16 cellular contexts compared by ENCODE assay signal in the genomic region with DNA sequence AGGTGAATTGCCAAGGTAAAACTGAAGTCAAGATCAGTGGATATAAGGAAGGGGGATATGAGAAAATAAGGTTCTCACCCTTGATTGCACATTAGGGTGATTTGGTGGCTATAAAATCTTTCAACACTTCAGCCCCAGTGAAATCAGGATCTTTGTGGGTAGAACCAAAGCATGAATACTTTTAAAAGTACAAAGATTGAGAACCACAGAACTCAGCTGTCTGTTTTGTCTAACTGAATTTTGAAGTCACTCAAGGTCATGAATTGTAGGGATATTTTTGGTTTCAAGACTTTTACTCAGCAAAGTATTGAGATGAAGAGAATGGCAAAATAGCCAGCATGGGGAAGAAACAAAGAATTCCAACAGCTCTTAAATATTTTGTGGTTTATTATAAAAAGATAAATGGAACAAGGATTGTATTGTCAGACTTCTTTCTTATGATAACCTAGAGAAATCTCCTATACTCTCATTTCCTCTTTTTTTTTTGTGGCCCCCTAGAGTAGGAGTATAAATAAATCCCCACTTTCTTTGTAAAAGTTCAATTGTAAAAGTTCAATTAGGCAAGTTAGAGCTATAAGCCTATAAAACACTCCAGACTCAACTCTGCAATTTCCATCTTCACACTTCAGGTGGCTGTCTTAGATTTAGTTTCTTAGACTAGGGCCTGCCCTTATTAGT.
DNase-seq lines count a peak whose midpoint lies in the region; ATAC-seq, FAIRE-seq and TF ChIP-seq lines count a peak whose summit lies in the region.
"Had no signal": no experiment of that assay in that cellular context is flagged by ENCODE, and none has a peak within 500 bp of the region (broad histone marks: within the 10 kb centered on the region; RNA-seq: fewer than 3 reads in every experiment).

No MANE protein-coding gene starts in this region.

- DNase-seq in endothelial cell of umbilical vein (ENCODE audit: low read depth, low spot score): no peak
- DNase-seq in activated T-cell treated with anti-CD3 and anti-CD28 coated beads, Interleukin-2, amount 50 U/mL, for 72 hours: no peak
- DNase-seq in HK-2 (ENCODE audit: unreplicated experiment): no peak
- DNase-seq in WTC11 (ENCODE audit: low spot score): no peak
- DNase-seq: activated T-cell treated with anti-CD3 and anti-CD28 coated beads, Interleukin-2, amount 50 U/mL, for 4 hours; DMS153; NCI-H2227 treated with DMSO at 0.1 percent for 48 hours; SK-N-SH; stimulated activated CD4-positive, alpha-beta T cell treated with anti-CD3 and anti-CD28 coated beads, Interleukin-4, amount 100 ng/mL, for 4 hours; upper lobe of right lung had no signal

- H3K36me3 ChIP-seq in BLaER1 (no peaks in the 10 kb centered on the region), endothelial cell of umbilical vein (ENCODE audit: control insufficient read depth in 2 of 2, extremely low read depth in 1 of 2, insufficient read depth in 2 of 2, low read length in 2 of 2) (no peaks in the 10 kb centered on the region)
- H3K36me3 ChIP-seq: gastroesophageal sphincter, upper lobe of right lung had no signal

- H3K4me3 ChIP-seq in BLaER1: no peak overlapping the region
- H3K4me3 ChIP-seq in endothelial cell of umbilical vein (replicated peaks in 1 of 3; ENCODE audit: insufficient read depth in 1 of 3, low read depth in 1 of 3, low read length in 3 of 3): no peak overlapping the region
- H3K4me3 ChIP-seq: gastroesophageal sphincter, upper lobe of right lung had no signal

- no peak overlapping the region for H3K27ac Mint-ChIP-seq in activated T-cell treated with anti-CD3 and anti-CD28 coated beads, Interleukin-2, amount 50 U/mL, for 72 hours
- no peak overlapping the region for H3K27ac Mint-ChIP-seq in WTC11

- no peak for TF ChIP-seq POLR2A in endothelial cell of umbilical vein (IDR thresholded peaks at IDR 0.05; ENCODE audit: low read depth, low read length)

- no peak for TF ChIP-seq CTCF in endothelial cell of umbilical vein (IDR thresholded peaks at IDR 0.05; ENCODE audit: extremely low read depth in 1 of 2, insufficient read depth in 1 of 2, low read depth in 1 of 2, low read length in 2 of 2)
- TF ChIP-seq CTCF in WTC11 (IDR thresholded peaks at IDR 0.05): no peak

- no peaks in the 10 kb centered on the region for H3K36me3 Mint-ChIP-seq in activated T-cell treated with anti-CD3 and anti-CD28 coated beads, Interleukin-2, amount 50 U/mL, for 72 hours (ENCODE audit: insufficient read depth in 2 of 2)
- no peaks in the 10 kb centered on the region for H3K36me3 Mint-ChIP-seq in WTC11

- H3K27ac ChIP-seq in BLaER1 (no peak overlapping the region), endothelial cell of umbilical vein (ENCODE audit: insufficient read depth, low read depth, low read length) (no peak overlapping the region)
- H3K27ac ChIP-seq: gastroesophageal sphincter, upper lobe of right lung had no signal

- H3K9ac ChIP-seq in BLaER1 (no peak overlapping the region), endothelial cell of umbilical vein (replicated peaks; ENCODE audit: extremely low read depth, insufficient read depth, low read length) (no peak overlapping the region)
- H3K9ac ChIP-seq: SK-N-SH had no signal

- H3K4me2 ChIP-seq in BLaER1 (peak overlapping the region; percentile 8; the same call in 1 of the 2 replicates), endothelial cell of umbilical vein (ENCODE audit: insufficient read depth, low read length) (no peak overlapping the region)
- H3K4me2 ChIP-seq: SK-N-SH had no signal

- BruUV-seq in endothelial cell of umbilical vein (replicated peaks; lab: Mats Ljungman, UMichigan): no TSS peak

- POLR2A ChIA-PET in endothelial cell of umbilical vein (lab: Charles Lee) (no interaction called here), WTC11 (lab: Charles Lee) (no interaction called here)

- no peak overlapping the region for H3K4me3 Mint-ChIP-seq in activated T-cell treated with anti-CD3 and anti-CD28 coated beads, Interleukin-2, amount 50 U/mL, for 72 hours
- no peak overlapping the region for H3K4me3 Mint-ChIP-seq in WTC11
- H3K4me3 Mint-ChIP-seq: activated T-cell treated with anti-CD3 and anti-CD28 coated beads, Interleukin-2, amount 50 U/mL, for 4 hours had no signal

- CTCF ChIA-PET in endothelial cell of umbilical vein (lab: Charles Lee): interaction anchor here (0.9 to 1.2 kb wide), 2 partner anchors 17 to 40 kb away, joined by 3 to 5 read pairs; no protein-coding TSS in a partner anchor
- CTCF ChIA-PET in WTC11 (lab: Charles Lee): no interaction called here

- H3K27me3 Mint-ChIP-seq in activated T-cell treated with anti-CD3 and anti-CD28 coated beads, Interleukin-2, amount 50 U/mL, for 72 hours (ENCODE audit: low read depth): peaks cover 30% of the 10 kb centered on the region
- no peaks in the 10 kb centered on the region for H3K27me3 Mint-ChIP-seq in WTC11 (ENCODE audit: low read depth)

- H3K9me3 ChIP-seq in BLaER1 (no peaks in the 10 kb centered on the region), endothelial cell of umbilical vein (replicated peaks; ENCODE audit: control insufficient read depth, insufficient read depth, low read length) (no peaks in the 10 kb centered on the region)
- H3K9me3 ChIP-seq: gastroesophageal sphincter, SK-N-SH, upper lobe of right lung had no signal

- intact Hi-C loops in endothelial cell of umbilical vein (cut with micrococcal nuclease): no loop called here

- H2AFZ ChIP-seq in endothelial cell of umbilical vein (ENCODE audit: low read depth, low read length): no peak overlapping the region

- H3K79me2 ChIP-seq in endothelial cell of umbilical vein (ENCODE audit: control insufficient read depth, insufficient read depth, low read length): no peaks in the 10 kb centered on the region

- H4K20me1 ChIP-seq in BLaER1 (no peaks in the 10 kb centered on the region), endothelial cell of umbilical vein (replicated peaks; ENCODE audit: control insufficient read depth, extremely low read depth, insufficient read depth, low read length) (no peaks in the 10 kb centered on the region)

- H3K27me3 ChIP-seq in BLaER1 (no peaks in the 10 kb centered on the region), endothelial cell of umbilical vein (ENCODE audit: control insufficient read depth in 2 of 2, insufficient read depth in 2 of 2, low read length in 2 of 2) (no peaks in the 10 kb centered on the region)
- H3K27me3 ChIP-seq: gastroesophageal sphincter, upper lobe of right lung had no signal

- FAIRE-seq in endothelial cell of umbilical vein (lab: Jason Lieb, UNC): peak; percentile 15
- FAIRE-seq: islet of Langerhans had no signal

- H3K9me1 ChIP-seq in endothelial cell of umbilical vein (replicated peaks; ENCODE audit: control insufficient read depth, extremely low read depth, insufficient read depth, low read length): no peaks in the 10 kb centered on the region

- no peaks in the 10 kb centered on the region for H3K9me3 Mint-ChIP-seq in activated T-cell treated with anti-CD3 and anti-CD28 coated beads, Interleukin-2, amount 50 U/mL, for 72 hours
- H3K9me3 Mint-ChIP-seq in WTC11: peaks cover 20% of the 10 kb centered on the region
- H3K9me3 Mint-ChIP-seq: activated T-cell treated with anti-CD3 and anti-CD28 coated beads, Interleukin-2, amount 50 U/mL, for 4 hours had no signal

- no peaks in the 10 kb centered on the region for H3K4me1 Mint-ChIP-seq in activated T-cell treated with anti-CD3 and anti-CD28 coated beads, Interleukin-2, amount 50 U/mL, for 72 hours (ENCODE audit: low read depth)
- peaks cover 24% of the 10 kb centered on the region for H3K4me1 Mint-ChIP-seq in WTC11

- ATAC-seq in GM18868 (IDR thresholded peaks at IDR 0.05; ENCODE audit: unreplicated experiment) (peak; percentile 69), HG03469 (IDR thresholded peaks at IDR 0.05; ENCODE audit: unreplicated experiment) (peak; percentile 57), GM21723 (IDR thresholded peaks at IDR 0.05; ENCODE audit: unreplicated experiment) (no peak), WTC11 (no peak)
- no peak for ATAC-seq in activated T-cell treated with anti-CD3 and anti-CD28 coated beads, Interleukin-2, amount 50 U/mL, for 72 hours (replicated peaks in 1 of 2)
- ATAC-seq: activated T-cell treated with anti-CD3 and anti-CD28 coated beads, Interleukin-2, amount 50 U/mL, for 4 hours; gastroesophageal sphincter; upper lobe of right lung had no signal

- dilution Hi-C loops in endothelial cell of umbilical vein (cut with MboI; ENCODE audit: extremely low pct_ligation_motif_present, low sequenced_read_pairs): no loop called here

- H3K4me1 ChIP-seq in BLaER1 (peaks cover 12% of the 10 kb centered on the region; the same call in 1 of the 2 replicates), endothelial cell of umbilical vein (ENCODE audit: control insufficient read depth, extremely low read depth, insufficient read depth, low read length) (no peaks in the 10 kb centered on the region)
- H3K4me1 ChIP-seq: gastroesophageal sphincter, upper lobe of right lung had no signal

TF ChIP-seq in endothelial cell of umbilical vein, 7 proteins besides CTCF, POLR2A, EP300 and RAD21:
- TF ChIP-seq JUN (IDR thresholded peaks at IDR 0.05; ENCODE audit: borderline replicate concordance, insufficient read depth, insufficient read length, low read depth) (no peak), EZH2 (IDR thresholded peaks at IDR 0.05; ENCODE audit: borderline replicate concordance, low read depth, low read length, severe bottlenecking) (no peak), MYC (IDR thresholded peaks at IDR 0.05; ENCODE audit: low read depth, low read length) (no peak), FOS (IDR thresholded peaks at IDR 0.05; ENCODE audit: borderline replicate concordance, insufficient read depth, low read length) (no peak), GATA2 (IDR thresholded peaks at IDR 0.05; ENCODE audit: insufficient read depth, insufficient read length, low read depth, low read length) (no peak)
- TF ChIP-seq, protein P1, sequence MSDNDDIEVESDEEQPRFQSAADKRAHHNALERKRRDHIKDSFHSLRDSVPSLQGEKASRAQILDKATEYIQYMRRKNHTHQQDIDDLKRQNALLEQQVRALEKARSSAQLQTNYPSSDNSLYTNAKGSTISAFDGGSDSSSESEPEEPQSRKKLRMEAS (IDR thresholded peaks at IDR 0.05; ENCODE audit: insufficient read depth, insufficient read length): no peak

TF ChIP-seq in WTC11, 78 proteins besides CTCF, POLR2A, EP300 and RAD21 (continues in another document):
- no peak for TF ChIP-seq ZNF232 (CRISPR knock-in tag; IDR thresholded peaks at IDR 0.05)
- TF ChIP-seq NFATC4 (CRISPR knock-in tag; IDR thresholded peaks at IDR 0.05): no peak

Comparison
In these comparisons a context has a peak if more than half of its experiments do, and no peak if none do; other contexts are left out.
1. ATAC-seq: peak in GM18868 (single experiment) and HG03469 (single experiment); none in GM21723 (single experiment), activated T-cell treated with anti-CD3 and anti-CD28 coated beads, Interleukin-2, amount 50 U/mL, for 72 hours (0 of 2) and WTC11 (single experiment).